29 cellular contexts compared by ENCODE assay signal in genomic region chr3:50848308-50848707, GRCh38.
"Had no signal": no experiment of that assay in that cellular context is flagged by ENCODE, and none has a peak within 500 bp of the region (broad histone marks: within the 10 kb centered on the region; RNA-seq: fewer than 3 reads in every experiment).

No MANE protein-coding gene starts in this region.

- H3K4me3 Mint-ChIP-seq: stimulated activated effector memory CD8-positive, alpha-beta T cell treated with anti-CD3 and anti-CD28 coated beads, Interleukin-12 subunit alpha, Interleukin-12 subunit beta, amount 100 ng/mL, for 72 hours; stimulated activated memory B cell treated with anti-CD40 and anti-IgM and Interleukin-4, amounts not matched to agents 10 μg/mL and 1 μg/mL and 100 μg/mL, for 72 hours; stimulated activated naive B cell treated with anti-CD40 and anti-IgM and Interleukin-4, amounts not matched to agents 10 μg/mL and 1 μg/mL and 100 μg/mL, for 72 hours; stimulated activated naive CD8-positive, alpha-beta T cell treated with anti-CD3 and anti-CD28 coated beads, Interleukin-15, amount 100 ng/mL, for 72 hours; stimulated activated naive CD8-positive, alpha-beta T cell treated with anti-CD3 and anti-CD28 coated beads, Interleukin-15, Interleukin-2, amounts not matched to agents 100 ng/mL and 50 ng/mL, for 24 hours; type B pancreatic cell had no signal

- H3K36me3 Mint-ChIP-seq: stimulated activated effector memory CD8-positive, alpha-beta T cell treated with anti-CD3 and anti-CD28 coated beads, Interleukin-12 subunit alpha, Interleukin-12 subunit beta, amount 100 ng/mL, for 72 hours; stimulated activated naive B cell treated with anti-CD40 and anti-IgM and Interleukin-4, amounts not matched to agents 10 μg/mL and 1 μg/mL and 100 μg/mL, for 72 hours had no signal

- DNase-seq: stimulated activated CD4-positive, alpha-beta T cell treated with anti-CD3 and anti-CD28 coated beads, Interleukin-2, amount 100 ng/mL, for 48 hours; stimulated activated CD4-positive, alpha-beta T cell treated with anti-CD3 and anti-CD28 coated beads, Interleukin-4, amount 100 ng/mL, for 1 hour; stimulated activated CD4-positive, alpha-beta T cell treated with anti-CD3 and anti-CD28 coated beads, Interleukin-4, amount 100 ng/mL, for 24 hours; stimulated activated CD4-positive, alpha-beta T cell treated with anti-CD3 and anti-CD28 coated beads, Interleukin-4, amount 100 ng/mL, for 4 hours; stimulated activated CD8-positive, alpha-beta memory T cell treated with anti-CD3 and anti-CD28 coated beads, Interleukin-4, amount 100 ng/mL, for 48 hours; stimulated activated naive B cell treated with anti-CD40 and anti-IgM and Interleukin-4, amounts not matched to agents 10 μg/mL and 1 μg/mL and 100 μg/mL, for 72 hours; stimulated activated naive CD4-positive, alpha-beta T cell; stimulated activated naive CD4-positive, alpha-beta T cell treated with Interleukin-2 at 50 U/mL for 16 hours; stimulated activated naive CD8-positive, alpha-beta T cell treated with anti-CD3 and anti-CD28 coated beads, Interleukin-15, amount 100 ng/mL, for 72 hours; stimulated activated naive CD8-positive, alpha-beta T cell treated with anti-CD3 and anti-CD28 coated beads, Interleukin-15, Interleukin-2, amounts not matched to agents 100 U/mL and 50 U/mL, for 24 hours; stomach; substantia nigra; testis; thyroid gland; tibial artery; transverse colon; trophoblast cell; upper lobe of left lung; upper lobe of right lung; uterus had no signal

- H3K4me3 ChIP-seq: stomach, suprapubic skin, testis, thoracic aorta, thyroid gland, tibial artery, tibial nerve, transverse colon, upper lobe of left lung, upper lobe of right lung, uterus, vagina had no signal

- H3K4me1 Mint-ChIP-seq: stimulated activated effector memory CD8-positive, alpha-beta T cell treated with anti-CD3 and anti-CD28 coated beads, Interleukin-12 subunit alpha, Interleukin-12 subunit beta, amount 100 ng/mL, for 72 hours; stimulated activated memory B cell treated with anti-CD40 and anti-IgM and Interleukin-4, amounts not matched to agents 10 μg/mL and 1 μg/mL and 100 μg/mL, for 72 hours; stimulated activated naive B cell treated with anti-CD40 and anti-IgM and Interleukin-4, amounts not matched to agents 10 μg/mL and 1 μg/mL and 100 μg/mL, for 72 hours; stimulated activated naive CD8-positive, alpha-beta T cell treated with anti-CD3 and anti-CD28 coated beads, Interleukin-15, amount 100 ng/mL, for 72 hours had no signal

- FAIRE-seq: urothelium cell line had no signal

- H3K27ac Mint-ChIP-seq: stimulated activated effector memory CD8-positive, alpha-beta T cell treated with anti-CD3 and anti-CD28 coated beads, Interleukin-12 subunit alpha, Interleukin-12 subunit beta, amount 100 ng/mL, for 72 hours; stimulated activated memory B cell treated with anti-CD40 and anti-IgM and Interleukin-4, amounts not matched to agents 10 μg/mL and 1 μg/mL and 100 μg/mL, for 72 hours; stimulated activated naive B cell treated with anti-CD40 and anti-IgM and Interleukin-4, amounts not matched to agents 10 μg/mL and 1 μg/mL and 100 μg/mL, for 72 hours; stimulated activated naive CD8-positive, alpha-beta T cell treated with anti-CD3 and anti-CD28 coated beads, Interleukin-15, amount 100 ng/mL, for 72 hours; stimulated activated naive CD8-positive, alpha-beta T cell treated with anti-CD3 and anti-CD28 coated beads, Interleukin-15, Interleukin-2, amounts not matched to agents 100 ng/mL and 50 ng/mL, for 24 hours; type B pancreatic cell had no signal

- H3K36me3 ChIP-seq: stomach, suprapubic skin, thoracic aorta, thyroid gland, tibial artery, tibial nerve, transverse colon, upper lobe of left lung, upper lobe of right lung, uterus, vagina had no signal

- ATAC-seq: stimulated activated effector memory CD8-positive, alpha-beta T cell treated with anti-CD3 and anti-CD28 coated beads, Interleukin-12 subunit alpha, Interleukin-12 subunit beta, amount 100 ng/mL, for 72 hours; stimulated activated memory B cell treated with anti-CD40 and anti-IgM and Interleukin-4, amounts not matched to agents 10 μg/mL and 1 μg/mL and 100 μg/mL, for 72 hours; stimulated activated naive B cell treated with anti-CD40 and anti-IgM and Interleukin-4, amounts not matched to agents 10 μg/mL and 1 μg/mL and 100 μg/mL, for 72 hours; stimulated activated naive CD8-positive, alpha-beta T cell treated with anti-CD3 and anti-CD28 coated beads, Interleukin-15, amount 100 ng/mL, for 72 hours; stimulated activated naive CD8-positive, alpha-beta T cell treated with anti-CD3 and anti-CD28 coated beads, Interleukin-15, Interleukin-2, amounts not matched to agents 100 U/mL and 50 U/mL, for 24 hours; upper lobe of right lung had no signal

- H3K9me3 ChIP-seq: testis, thyroid gland, transverse colon, upper lobe of right lung, uterus had no signal

- H3K27me3 ChIP-seq: stomach, suprapubic skin, testis, thyroid gland, tibial artery, tibial nerve, transverse colon, upper lobe of left lung, upper lobe of right lung, uterus, vagina had no signal

- H3K27ac ChIP-seq: stomach, suprapubic skin, testis, thoracic aorta, thyroid gland, tibial artery, tibial nerve, transverse colon, upper lobe of left lung, upper lobe of right lung, uterus, vagina had no signal

- H3K4me1 ChIP-seq: stomach, suprapubic skin, testis, thyroid gland, tibial artery, tibial nerve, transverse colon, upper lobe of left lung, upper lobe of right lung, uterus, vagina had no signal

- H3K27me3 Mint-ChIP-seq: stimulated activated naive CD8-positive, alpha-beta T cell treated with anti-CD3 and anti-CD28 coated beads, Interleukin-15, amount 100 ng/mL, for 72 hours; type B pancreatic cell had no signal
